ENCODE assay signal across 15 cellular contexts in the genomic region with DNA sequence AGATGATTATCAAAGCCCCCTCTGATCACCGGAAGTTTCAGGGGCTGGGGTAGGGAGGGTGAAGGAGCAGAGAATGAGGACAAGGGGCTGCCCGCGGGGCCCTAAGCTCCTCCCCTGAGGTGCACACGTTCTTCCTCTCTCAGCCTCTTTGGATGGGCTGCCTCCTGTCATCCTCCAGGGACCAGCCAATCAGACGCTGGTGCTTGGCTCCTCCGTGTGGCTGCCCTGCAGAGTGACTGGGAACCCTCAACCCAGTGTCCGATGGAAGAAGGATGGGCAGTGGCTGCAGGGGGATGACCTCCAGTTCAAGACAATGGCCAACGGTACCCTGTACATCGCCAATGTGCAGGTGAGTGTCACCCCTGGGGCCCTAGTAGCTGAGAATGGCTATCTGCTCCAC. TPM values are rescaled to one million over a fixed set of nuclear protein-coding genes. Genes with fewer than 3 reads are reported as not detected.
DNase-seq lines count a peak whose midpoint lies in the region; ATAC-seq, FAIRE-seq and TF ChIP-seq lines count a peak whose summit lies in the region.
"Had no signal": no experiment of that assay in that cellular context is flagged by ENCODE, and none has a peak within 500 bp of the region (broad histone marks: within the 10 kb centered on the region; RNA-seq: fewer than 3 reads in every experiment).

No MANE protein-coding gene starts in this region.

- H2AFZ ChIP-seq in DND-41 (ENCODE audit: low read depth, low read length) (no peak overlapping the region), H1 (ENCODE audit: low read length) (no peak overlapping the region), neuronal stem cell (ENCODE audit: low read length) (no peak overlapping the region)

- H3K79me2 ChIP-seq in DND-41 (ENCODE audit: insufficient read depth, low read length) (no peaks in the 10 kb centered on the region), H1 (ENCODE audit: control insufficient read depth in 1 of 2, insufficient read depth in 2 of 2, low read length in 2 of 2) (no peaks in the 10 kb centered on the region)

- H2BK5ac ChIP-seq in H1 (ENCODE audit: low read depth, low read length) (no peak overlapping the region), neuronal stem cell (ENCODE audit: low read length) (no peak overlapping the region)

- 36% methylated on average over 9 of the region's 9 CpGs; no CpG with 5 or more reads in 1 of the 2 experiments for WGBS in H1 (ENCODE audit: extremely low coverage in 1 of 2, insufficient coverage in 1 of 2, insufficient read length in 1 of 2, insufficient replicate concordance in 2 of 2, low coverage in 1 of 2, low lambda C conversion rate in 2 of 2, missing lambda C conversion rate in 1 of 2), 2 experiments
- WGBS in neuronal stem cell (ENCODE audit: extremely low coverage in 2 of 2, insufficient read length in 2 of 2, insufficient replicate concordance in 1 of 2), 2 donors, result no CpG with 5 or more reads among the region's 9 CpGs

- peak; percentile 7 to 21; a peak in 1 of 4 replicates for TF ChIP-seq RAD21 in H1 (IDR thresholded peaks at IDR 0.05 in 1 of 2, conservative IDR thresholded peaks at IDR 0.05 in 1 of 2; ENCODE audit: low read depth in 2 of 2, low read length in 2 of 2)

- no peak for TF ChIP-seq EP300 in H1 (IDR thresholded peaks at IDR 0.05; ENCODE audit: borderline replicate concordance in 1 of 2, low read depth in 2 of 2, low read length in 2 of 2)

- no peaks in the 10 kb centered on the region for H3K79me1 ChIP-seq in H1 (ENCODE audit: low read depth, low read length)
- peaks cover 2% of the 10 kb centered on the region for H3K79me1 ChIP-seq in neuronal stem cell (ENCODE audit: low read depth, low read length)

- H4K20me1 ChIP-seq in DND-41 (ENCODE audit: insufficient read depth, low read length) (no peaks in the 10 kb centered on the region), H1 (replicated peaks in 1 of 2; ENCODE audit: control insufficient read depth in 1 of 2, insufficient read depth in 2 of 2, low read length in 2 of 2) (peaks cover 6 to 9% of the 10 kb centered on the region in 2 experiments)

- H4K8ac ChIP-seq in H1 (ENCODE audit: extremely low read depth, insufficient read depth, low read length) (no peak overlapping the region), neuronal stem cell (ENCODE audit: low read depth, low read length) (no peak overlapping the region)

- no peak overlapping the region for H4K5ac ChIP-seq in H1 (ENCODE audit: insufficient read length, low read depth, low read length)

- no peak overlapping the region for H3K23ac ChIP-seq in H1 (ENCODE audit: insufficient read length)
- no peak overlapping the region for H3K23ac ChIP-seq in neuronal stem cell (ENCODE audit: low read depth, low read length, poor library complexity)

- H2AK5ac ChIP-seq in H1 (ENCODE audit: low read depth, low read length), result no peak overlapping the region
- no peak overlapping the region for H2AK5ac ChIP-seq in neuronal stem cell (ENCODE audit: low read depth, low read length)

- H3K4me1 ChIP-seq in DND-41 (ENCODE audit: insufficient read depth, low read length) (no peaks in the 10 kb centered on the region), H1 (replicated peaks in 1 of 4; ENCODE audit: control insufficient read depth in 3 of 4, insufficient read depth in 4 of 4, low read length in 3 of 4) (peaks cover 0 to 17% (median 9%) of the 10 kb centered on the region in 4 experiments; a peak in 5 of 7 replicates), neuronal stem cell (ENCODE audit: control insufficient read depth in 2 of 2, insufficient read depth in 1 of 2, low read depth in 1 of 2, low read length in 2 of 2) (peaks cover 2 to 13% of the 10 kb centered on the region in 2 donors), uterus (peaks cover 0 to 5% of the 10 kb centered on the region in 2 donors)

- intact Hi-C loops in uterus (cut with DNase I; ENCODE audit: low total_unique reads), result no loop called here

- H3K27ac ChIP-seq in DND-41 (ENCODE audit: low read length), result no peak overlapping the region
- H3K27ac ChIP-seq in H1 (ENCODE audit: low read depth, low read length), result no peak overlapping the region; the same call in 1 of the 2 replicates
- H3K27ac ChIP-seq in neuronal stem cell (replicated peaks; ENCODE audit: low read length), result no peak overlapping the region
- no peak overlapping the region for H3K27ac ChIP-seq in uterus
- H3K27ac ChIP-seq: SK-N-MC had no signal

- ATAC-seq in DND-41 (ENCODE audit: insufficient read depth, low read depth), result 0 out of 3 replicates have a peak, but pooled peaks have one; percentile 49
- ATAC-seq: Panc1 had no signal

- CTCF ChIA-PET in H1 (lab: Charles Lee; ENCODE audit: partially characterized antibody), result interaction anchor here (0.6 to 5.6 kb wide), 4 partner anchors 14 to 45 kb away, joined by 3 to 52 read pairs (median 3); no protein-coding TSS in a partner anchor

- no peak for TF ChIP-seq CTCF in DND-41 (IDR thresholded peaks at IDR 0.05; ENCODE audit: borderline replicate concordance, extremely low read depth, low read length, poor library complexity, severe bottlenecking)
- peak in 2 of 3 experiments; percentile 12 to 35; a peak in 3 of 4 replicates for TF ChIP-seq CTCF in H1 (IDR thresholded peaks at IDR 0.05; ENCODE audit: control extremely low read depth in 1 of 3, insufficient read depth in 1 of 3, low read depth in 1 of 3, low read length in 3 of 3)
- TF ChIP-seq CTCF in uterus (IDR thresholded peaks at IDR 0.05), result no peak

- H3K4me2 ChIP-seq in DND-41 (ENCODE audit: insufficient read depth, low read length), result no peak overlapping the region
- no peak overlapping the region for H3K4me2 ChIP-seq in H1 (ENCODE audit: insufficient read depth in 1 of 2, low read depth in 2 of 2, low read length in 2 of 2)
- H3K4me2 ChIP-seq in neuronal stem cell (ENCODE audit: insufficient read depth, low read length, poor library complexity, severe bottlenecking), result no peak overlapping the region

- no peak overlapping the region for H3K4me3 ChIP-seq in DND-41 (ENCODE audit: low read depth in 1 of 2, low read length in 2 of 2)
- no peak overlapping the region for H3K4me3 ChIP-seq in Jurkat, Clone E6-1 (ENCODE audit: low read length)
- H3K4me3 ChIP-seq in H1 (ENCODE audit: extremely low read depth in 1 of 4, insufficient read depth in 2 of 4, low read depth in 3 of 4, low read length in 4 of 4), result no peak overlapping the region
- no peak overlapping the region for H3K4me3 ChIP-seq in neuronal stem cell (ENCODE audit: low read length in 2 of 2)
- no peak overlapping the region for H3K4me3 ChIP-seq in uterus
- H3K4me3 ChIP-seq: SK-N-MC had no signal

- H2BK12ac ChIP-seq in H1 (ENCODE audit: low read depth, low read length) (no peak overlapping the region), neuronal stem cell (ENCODE audit: low read length) (no peak overlapping the region)

- H3K18ac ChIP-seq in H1 (ENCODE audit: extremely low read depth, low read length) (no peak overlapping the region), neuronal stem cell (ENCODE audit: low read length) (no peak overlapping the region)

- H3K4ac ChIP-seq in H1 (replicated peaks; ENCODE audit: insufficient read length, low read depth, low read length) (no peak overlapping the region), neuronal stem cell (ENCODE audit: low read length) (no peak overlapping the region)

- H3K56ac ChIP-seq in H1 (replicated peaks; ENCODE audit: insufficient read length, low read depth, low read length), result no peak overlapping the region

- FAIRE-seq in H1 (lab: Jason Lieb, UNC), result no peak

- H4K91ac ChIP-seq in H1 (replicated peaks; ENCODE audit: insufficient read length, low read length) (no peak overlapping the region), neuronal stem cell (ENCODE audit: low read depth, low read length, poor library complexity) (no peak overlapping the region)

- no peak overlapping the region for H3K14ac ChIP-seq in H1 (ENCODE audit: insufficient read length)
- H3K14ac ChIP-seq in neuronal stem cell (ENCODE audit: low read length), result no peak overlapping the region

- no peak overlapping the region for H2BK120ac ChIP-seq in H1 (replicated peaks; ENCODE audit: low read depth, low read length)
- peak overlapping the region; percentile 41 for H2BK120ac ChIP-seq in neuronal stem cell (ENCODE audit: low read depth, low read length)

- H3K9ac ChIP-seq in DND-41 (ENCODE audit: low read depth, low read length) (no peak overlapping the region), H1 (replicated peaks in 1 of 4; ENCODE audit: extremely low read depth in 1 of 4, low read depth in 3 of 4, low read length in 3 of 4) (no peak overlapping the region), neuronal stem cell (ENCODE audit: low read depth, low read length, poor library complexity) (no peak overlapping the region)

- no peak overlapping the region for H2BK20ac ChIP-seq in H1 (ENCODE audit: low read length)

- no peaks in the 10 kb centered on the region for H3K9me3 ChIP-seq in DND-41 (ENCODE audit: insufficient read depth, low read length, severe bottlenecking)
- H3K9me3 ChIP-seq in H1 (ENCODE audit: insufficient read depth in 2 of 2, low read depth in 1 of 2, low read length in 1 of 2), result no peaks in the 10 kb centered on the region
- H3K9me3 ChIP-seq in neuronal stem cell (replicated peaks in 1 of 2; ENCODE audit: control insufficient read depth in 2 of 2, insufficient read depth in 1 of 2, low read depth in 1 of 2, low read length in 2 of 2), result no peaks in the 10 kb centered on the region
- H3K9me3 ChIP-seq in uterus, result no peaks in the 10 kb centered on the region
- H3K9me3 ChIP-seq: Caco-2 had no signal

- no peaks in the 10 kb centered on the region for H3K27me3 ChIP-seq in DND-41 (ENCODE audit: insufficient read depth, low read length, poor library complexity)
- H3K27me3 ChIP-seq in H1 (replicated peaks in 1 of 4; ENCODE audit: control insufficient read depth in 3 of 4, extremely low read depth in 1 of 4, insufficient read depth in 3 of 4, low read length in 3 of 4), result peaks cover 38 to 83% (median 73%) of the 10 kb centered on the region in 4 experiments
- peaks cover 17 to 82% (median 61%) of the 10 kb centered on the region in 3 experiments for H3K27me3 ChIP-seq in neuronal stem cell (ENCODE audit: control insufficient read depth in 3 of 3, insufficient read depth in 3 of 3, low read depth in 1 of 3, low read length in 3 of 3)
- H3K27me3 ChIP-seq in uterus, result peaks cover 8 to 26% of the 10 kb centered on the region in 2 donors

- no peak overlapping the region; the same call in 1 of the 2 replicates for H2BK15ac ChIP-seq in H1 (ENCODE audit: low read length)
- H2BK15ac ChIP-seq in neuronal stem cell (ENCODE audit: low read length), result peak overlapping the region; percentile 30

- peaks cover 8% of the 10 kb centered on the region; the same call in 1 of the 2 replicates for H3K23me2 ChIP-seq in H1 (ENCODE audit: low read depth, low read length)

- no peak for TF ChIP-seq POLR2A in H1 (IDR thresholded peaks at IDR 0.05; ENCODE audit: control extremely low read depth in 1 of 2, low read depth in 2 of 2, low read length in 2 of 2)
- no peak for TF ChIP-seq POLR2A in uterus (IDR thresholded peaks at IDR 0.05)

- H3K36me3 ChIP-seq in DND-41 (ENCODE audit: insufficient read depth, low read length), result no peaks in the 10 kb centered on the region
- H3K36me3 ChIP-seq in H1 (ENCODE audit: control insufficient read depth in 2 of 4, insufficient read depth in 4 of 4, low read length in 3 of 4), result peaks cover 0 to 4% (median 0%) of the 10 kb centered on the region in 4 experiments; a peak in 1 of 8 replicates
- no peaks in the 10 kb centered on the region for H3K36me3 ChIP-seq in neuronal stem cell (replicated peaks in 1 of 2; ENCODE audit: control insufficient read depth in 2 of 2, insufficient read depth in 2 of 2, low read length in 2 of 2)
- H3K36me3 ChIP-seq in uterus, result no peaks in the 10 kb centered on the region

- DNase-seq in DND-41, result no peak
- DNase-seq in Jurkat, Clone E6-1 (ENCODE audit: low read depth, low spot score), result peak; percentile 18
- no peak for DNase-seq in H1 (ENCODE audit: low read depth in 1 of 2, low spot score in 2 of 2)
- DNase-seq in neuronal stem cell (ENCODE audit: low spot score), result no peak
- no peak for DNase-seq in uterus
- DNase-seq in NCI-H510A (lab: John Stamatoyannopoulos, UW), result no peak
- DNase-seq in NK-92 treated with Interleukin-12 subunit alpha and Interleukin-12 subunit beta, amount 100 ng/mL, for 24 hours (lab: John Stamatoyannopoulos, UW), result no peak
- DNase-seq: ACHN, AML-193, MM.1S, NCI-H1092 treated with DMSO at 0.1 percent for 48 hours, NCI-H524 had no signal

- POLR2A ChIA-PET in H1 (lab: Charles Lee; ENCODE audit: partially characterized antibody), result interaction anchor here (0.8 to 1.5 kb wide), 3 partner anchors 9 to 81 kb away, joined by 3 read pairs; no protein-coding TSS in a partner anchor

RNA-seq across cellular contexts. Expression of a gene that starts 7.5 kb away (rescaled TPM):
- 28.9 TPM for polyA plus RNA-seq in Jurkat, Clone E6-1 (2012; ENCODE audit: insufficient read depth, insufficient read length)
- 7.8 and 12.1 TPM in 2 replicates for total RNA-seq in H1 (2021; fragmentation: NEBNext Ultra II Directional; extraction: Animal tissue kit (Norgen Biotek cat#: 25700))
- 24.6 and 42.1 TPM in 2 replicates for polyA plus RNA-seq in H1 (2011; rRNA removed)
- 29.6 TPM for polyA plus RNA-seq in H1 (2011; cell fraction: cytosol; rRNA removed)
- 136 TPM for polyA plus RNA-seq in H1 (2011; cell fraction: nucleus; rRNA removed)
- 11.8 to 25.7 TPM (median 17.2 TPM) in 4 replicates for polyA plus RNA-seq in H1 (2012, experiment 1 of 2)
- polyA plus RNA-seq in H1 (2012, experiment 2 of 2), result 11.5 TPM
- polyA plus RNA-seq in H1 (2013, experiment 1 of 2), result 20.1 TPM
- polyA plus RNA-seq in H1 (2013, experiment 2 of 2), result 18.8 TPM
- polyA minus RNA-seq in H1 (2011; rRNA and poly(A)+ RNA removed), result 6.2 and 7.0 TPM in 2 replicates
- 4.0 TPM for polyA minus RNA-seq in H1 (2011; cell fraction: cytosol; rRNA and poly(A)+ RNA removed)
- polyA minus RNA-seq in H1 (2011; cell fraction: nucleus; rRNA and poly(A)+ RNA removed), result 15.6 TPM
- 9.5 TPM for polyA plus RNA-seq in neuronal stem cell (2013, experiment 1 of 2)
- 8.8 TPM for polyA plus RNA-seq in neuronal stem cell (2013, experiment 2 of 2)
- total RNA-seq in uterus, result 10 to 100 TPM in 2 of 4 donors, 1 to 10 TPM in 2; 7.1 to 21.8 (median 11.1) TPM

RNA-seq across cellular contexts. Expression of a gene that starts 24.9 kb away (rescaled TPM):
- polyA plus RNA-seq in Jurkat, Clone E6-1 (2012; ENCODE audit: insufficient read depth, insufficient read length), result not detected
- total RNA-seq in H1 (2021; fragmentation: NEBNext Ultra II Directional; extraction: Animal tissue kit (Norgen Biotek cat#: 25700)), result not detected in 2 replicates
- polyA plus RNA-seq in H1 (2011; rRNA removed), result 0.03 TPM in 1 of 2 replicates, not detected in the other
- not detected for polyA plus RNA-seq in H1 (2011; cell fraction: cytosol; rRNA removed)
- not detected for polyA plus RNA-seq in H1 (2011; cell fraction: nucleus; rRNA removed)
- polyA plus RNA-seq in H1 (2012, experiment 1 of 2), result 0.06 TPM in 1 of 4 replicates, not detected in the others
- 0.07 TPM for polyA plus RNA-seq in H1 (2012, experiment 2 of 2)
- polyA plus RNA-seq in H1 (2013, experiment 1 of 2), result not detected
- not detected for polyA plus RNA-seq in H1 (2013, experiment 2 of 2)
- not detected in 2 replicates for polyA minus RNA-seq in H1 (2011; rRNA and poly(A)+ RNA removed)
- not detected for polyA minus RNA-seq in H1 (2011; cell fraction: cytosol; rRNA and poly(A)+ RNA removed)
- polyA minus RNA-seq in H1 (2011; cell fraction: nucleus; rRNA and poly(A)+ RNA removed), result not detected
- not detected for polyA plus RNA-seq in neuronal stem cell (2013, experiment 1 of 2)
- not detected for polyA plus RNA-seq in neuronal stem cell (2013, experiment 2 of 2)
- 10 to 100 TPM; 11.2 to 96.6 (median 46.6) TPM for total RNA-seq in uterus
- total RNA-seq: Caco-2 had no signal

RNA-seq across cellular contexts. Expression of a gene that starts 46.3 kb away (rescaled TPM):
- not detected for polyA plus RNA-seq in Jurkat, Clone E6-1 (2012; ENCODE audit: insufficient read depth, insufficient read length)
- not detected in 2 replicates for total RNA-seq in H1 (2021; fragmentation: NEBNext Ultra II Directional; extraction: Animal tissue kit (Norgen Biotek cat#: 25700))
- polyA plus RNA-seq in H1 (2011; rRNA removed), result not detected in 2 replicates
- polyA plus RNA-seq in H1 (2011; cell fraction: cytosol; rRNA removed), result not detected
- polyA plus RNA-seq in H1 (2011; cell fraction: nucleus; rRNA removed), result 0.07 TPM
- not detected in 4 replicates for polyA plus RNA-seq in H1 (2012, experiment 1 of 2)
- polyA plus RNA-seq in H1 (2012, experiment 2 of 2), result not detected
- polyA plus RNA-seq in H1 (2013, experiment 1 of 2), result not detected
- polyA plus RNA-seq in H1 (2013, experiment 2 of 2), result not detected
- polyA minus RNA-seq in H1 (2011; rRNA and poly(A)+ RNA removed), result 0.16 TPM in 1 of 2 replicates, not detected in the other
- not detected for polyA minus RNA-seq in H1 (2011; cell fraction: cytosol; rRNA and poly(A)+ RNA removed)
- not detected for polyA minus RNA-seq in H1 (2011; cell fraction: nucleus; rRNA and poly(A)+ RNA removed)
- polyA plus RNA-seq in neuronal stem cell (2013, experiment 1 of 2), result not detected
- not detected for polyA plus RNA-seq in neuronal stem cell (2013, experiment 2 of 2)
- total RNA-seq in uterus, result not detected
- total RNA-seq: Caco-2 had no signal

Comparison
In these comparisons a context has a peak if more than half of its experiments do, and no peak if none do; other contexts are left out.
1. CTCF ChIP-seq: peak in H1 (2 of 3); none in DND-41 (single experiment) and uterus (0 of 4).
2. RNA of a gene that starts 24.9 kb away (total RNA-seq): 11.2 to 96.6 TPM in uterus; not detected in H1; every median in the first group is over 10 times any median in the second.